8 cellular contexts compared by ENCODE assay signal in genomic region chr17:7315570-7316243, GRCh38. TPM values are rescaled to one million over a fixed set of nuclear protein-coding genes. Genes with fewer than 3 reads are reported as not detected.
DNase-seq lines count a peak whose midpoint lies in the region; ATAC-seq and TF ChIP-seq lines count a peak whose summit lies in the region.

No MANE protein-coding gene starts in this region.

- H3K79me2 ChIP-seq in DOHH2 (ENCODE audit: control insufficient read depth, low read length): peaks cover 35% of the 10 kb centered on the region
- peaks cover 18% of the 10 kb centered on the region for H3K79me2 ChIP-seq in PC-3 (ENCODE audit: low read length)

- peaks cover 77% of the 10 kb centered on the region for H3K36me3 ChIP-seq in DOHH2 (ENCODE audit: control insufficient read depth, low read length)
- H3K36me3 ChIP-seq in PC-3 (ENCODE audit: low read depth, low read length): peaks cover 18% of the 10 kb centered on the region
- peaks cover 64% of the 10 kb centered on the region for H3K36me3 ChIP-seq in neutrophil

- DNase-seq in PC-3 (peak; percentile 2), epithelial cell of proximal tubule (ENCODE audit: low read depth) (no peak), NCI-H128 (lab: John Stamatoyannopoulos, UW; ENCODE audit: unreplicated experiment) (no peak), NCI-H1694 (lab: John Stamatoyannopoulos, UW) (no peak), glomerular visceral epithelial cell (ENCODE audit: extremely low spot score) (no peak)

- H3K4me3 ChIP-seq in DOHH2 (ENCODE audit: low read length): peak overlapping the region; percentile 85
- peak overlapping the region; percentile 86 for H3K4me3 ChIP-seq in PC-3 (ENCODE audit: low read length)
- peak overlapping the region; percentile 86 for H3K4me3 ChIP-seq in epithelial cell of proximal tubule (ENCODE audit: low read depth, low read length)
- H3K4me3 ChIP-seq in neutrophil (ENCODE audit: low read depth in 1 of 2, low read length in 1 of 2): peak overlapping the region; percentile 73 to 86

- peak overlapping the region; percentile 72 for H2AFZ ChIP-seq in PC-3 (ENCODE audit: low read length)

- POLR2A ChIA-PET in PC-3 (lab: Charles Lee; ENCODE audit: unreplicated experiment): no interaction called here

- H3K4me1 ChIP-seq in DOHH2 (ENCODE audit: control insufficient read depth, low read length) (peaks cover 40% of the 10 kb centered on the region), PC-3 (ENCODE audit: insufficient read depth, low read length) (peaks cover 9% of the 10 kb centered on the region; the same call in 1 of the 2 replicates), neutrophil (ENCODE audit: control insufficient read depth in 1 of 2, insufficient read depth in 1 of 2, low read depth in 1 of 2, low read length in 1 of 2) (peaks cover 21 to 24% of the 10 kb centered on the region in 2 experiments)

- TF ChIP-seq CTCF in DOHH2 (IDR thresholded peaks at IDR 0.05; ENCODE audit: low read depth, low read length, poor library complexity, severe bottlenecking) (no peak), PC-3 (conservative IDR thresholded peaks at IDR 0.05; ENCODE audit: low read depth, low read length) (no peak), epithelial cell of proximal tubule (conservative IDR thresholded peaks at IDR 0.05; ENCODE audit: low read depth, low read length) (no peak), neutrophil (IDR thresholded peaks at IDR 0.05) (peak; percentile 4)

- H3K9ac ChIP-seq in PC-3 (ENCODE audit: low read length): peak overlapping the region; percentile 84

- intact Hi-C loops in PC-3 (cut with micrococcal nuclease): no loop called here

- H3K9me3 ChIP-seq in DOHH2 (ENCODE audit: control insufficient read depth, insufficient read depth, low read length) (no peaks in the 10 kb centered on the region), PC-3 (ENCODE audit: low read length) (no peaks in the 10 kb centered on the region), neutrophil (no peaks in the 10 kb centered on the region)

- H3K27me3 ChIP-seq in DOHH2 (ENCODE audit: control insufficient read depth, low read length) (no peaks in the 10 kb centered on the region), PC-3 (ENCODE audit: low read length) (no peaks in the 10 kb centered on the region), neutrophil (no peaks in the 10 kb centered on the region)

- no peak for ATAC-seq in PC-3
- no peak for ATAC-seq in HG02642 (IDR thresholded peaks at IDR 0.05; ENCODE audit: poor library complexity, unreplicated experiment)

- CTCF ChIA-PET in PC-3 (lab: Charles Lee): no interaction called here

- peaks cover 49% of the 10 kb centered on the region for H3F3A ChIP-seq in DOHH2 (ENCODE audit: control insufficient read depth, insufficient read depth)
- H3F3A ChIP-seq in PC-3 (ENCODE audit: low read length, unreplicated experiment): peaks cover 12% of the 10 kb centered on the region

- H3K9me2 ChIP-seq in DOHH2 (replicated peaks; ENCODE audit: control insufficient read depth, low read length) (no peaks in the 10 kb centered on the region), PC-3 (replicated peaks; ENCODE audit: low read length) (no peaks in the 10 kb centered on the region)

- H4K20me1 ChIP-seq in DOHH2 (ENCODE audit: control insufficient read depth, insufficient read depth, low read depth, low read length): peaks cover 17% of the 10 kb centered on the region
- H4K20me1 ChIP-seq in PC-3 (ENCODE audit: low read length): peaks cover 26% of the 10 kb centered on the region

- H3K27ac ChIP-seq in DOHH2 (ENCODE audit: low read depth, low read length) (peak overlapping the region; percentile 73), PC-3 (ENCODE audit: low read length) (peak overlapping the region; percentile 58), neutrophil (peak overlapping the region; percentile 99)

- no TSS peak for BruUV-seq in PC-3 (replicated peaks; lab: Mats Ljungman, UMichigan)

- H3K4me2 ChIP-seq in DOHH2 (ENCODE audit: low read length) (peak overlapping the region; percentile 98), PC-3 (ENCODE audit: low read length) (peak overlapping the region; percentile 96)

RNA-seq across cellular contexts. Expression of gene GPS2, which starts 0.5 kb away (rescaled TPM):
- 30.8 and 45.8 TPM in 2 replicates for total RNA-seq in PC-3 (2014; rRNA removed)
- 91.5 and 104 TPM in 2 replicates for total RNA-seq in epithelial cell of proximal tubule

RNA-seq across cellular contexts. Expression of gene EIF5A, which starts 8.3 kb away (rescaled TPM):
- 1,140 and 1,203 TPM in 2 replicates for total RNA-seq in PC-3 (2014; rRNA removed)
- 353 and 817 TPM in 2 replicates for total RNA-seq in epithelial cell of proximal tubule

RNA-seq across cellular contexts. Expression of gene NEURL4, which starts 13.4 kb away (rescaled TPM):
- total RNA-seq in PC-3 (2014; rRNA removed) (21.4 and 27.7 TPM in 2 replicates), epithelial cell of proximal tubule (13.4 and 19.3 TPM in 2 replicates)

RNA-seq across cellular contexts. Expression of gene ACAP1, which starts 20.6 kb away (rescaled TPM):
- total RNA-seq in PC-3 (2014; rRNA removed) (not detected in 2 replicates), epithelial cell of proximal tubule (0.81 and 1.4 TPM in 2 replicates)

RNA-seq across cellular contexts. Expression of gene YBX2, which starts 21.3 kb away (rescaled TPM):
- total RNA-seq in PC-3 (2014; rRNA removed): 1.1 and 1.4 TPM in 2 replicates
- total RNA-seq in epithelial cell of proximal tubule: 0.14 and 0.35 TPM in 2 replicates
